In the genomic region with DNA sequence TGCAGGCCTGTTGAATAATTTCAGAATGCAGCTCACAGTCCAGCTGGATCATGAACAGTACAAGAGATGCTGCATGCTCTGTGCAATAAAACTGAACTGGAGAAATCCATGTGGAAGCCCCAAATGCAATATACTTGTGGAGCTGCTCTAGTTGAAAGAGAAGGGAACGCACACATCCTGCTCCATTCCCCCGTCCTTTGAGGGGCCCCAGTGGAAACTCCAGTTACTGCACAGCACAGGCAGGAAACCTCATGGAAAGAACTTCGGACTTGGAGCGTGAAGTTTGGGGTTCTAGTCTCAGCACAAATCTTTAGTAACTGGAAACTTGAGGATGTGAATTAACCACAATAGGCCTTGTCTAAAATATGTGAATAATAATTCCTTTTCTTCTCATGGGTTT, we compare ENCODE assay signal across 22 cellular contexts.
"Had no signal": no experiment of that assay in that cellular context is flagged by ENCODE, and none has a peak within 500 bp of the region (broad histone marks: within the 10 kb centered on the region; RNA-seq: fewer than 3 reads in every experiment).

No MANE protein-coding gene starts in this region.

- H3K4me3 Mint-ChIP-seq: activated B cell treated with CpG ODN at 0.5 μM for 24 hours; activated CD4-positive, alpha-beta T cell treated with anti-CD3 and anti-CD28 coated beads for 36 hours; activated naive CD8-positive, alpha-beta T cell treated with anti-CD3 and anti-CD28 coated beads for 36 hours; activated T-cell treated with anti-CD3 and anti-CD28 coated beads, Interleukin-2, amount 50 U/mL, for 4 hours; natural killer cell treated with Interleukin-12 subunit alpha and Interleukin-12 subunit beta and Interleukin-15 and Interleukin-18, amount 100 ng/mL, for 72 hours; T-helper 1 cell treated with Interleukin-12 subunit alpha and Interleukin-12 subunit beta and Interleukin-4 antibody, amounts not matched to agents 30 μg/mL and 1 μg/mL, for 36 hours had no signal

- DNase-seq: activated B cell treated with CpG ODN at 0.5 μM for 24 hours; activated CD4-positive, alpha-beta T cell treated with anti-CD3 and anti-CD28 coated beads for 36 hours; activated CD4-positive, alpha-beta T cell treated with anti-CD3 and anti-CD28 coated beads, Interleukin-2, amount 50 U/mL, for 4 hours; activated CD8-positive, alpha-beta memory T cell treated with anti-CD3 and anti-CD28 coated beads, Interleukin-2, amount 50 U/mL, for 48 hours; activated naive CD4-positive, alpha-beta T cell treated with Interleukin-2 at 50 U/mL for 16 hours; activated naive CD8-positive, alpha-beta T cell treated with anti-CD3 and anti-CD28 coated beads for 36 hours; activated T-cell treated with anti-CD3 and anti-CD28 coated beads, Interleukin-2, amount 50 U/mL, for 4 hours; erythroblast; foreskin fibroblast; left ventricle myocardium superior; nucleus accumbens; stimulated activated CD4-positive, alpha-beta T cell treated with anti-CD3 and anti-CD28 coated beads, Interleukin-4, amount 100 ng/mL, for 24 hours; stimulated activated naive CD4-positive, alpha-beta T cell treated with Interleukin-2 at 50 U/mL for 16 hours; T1000; upper lobe of right lung had no signal

- H3K27ac Mint-ChIP-seq: activated B cell treated with CpG ODN at 0.5 μM for 24 hours; activated CD4-positive, alpha-beta T cell treated with anti-CD3 and anti-CD28 coated beads for 36 hours; activated naive CD8-positive, alpha-beta T cell treated with anti-CD3 and anti-CD28 coated beads for 36 hours; natural killer cell treated with Interleukin-12 subunit alpha and Interleukin-12 subunit beta and Interleukin-15 and Interleukin-18, amount 100 ng/mL, for 72 hours; T-helper 1 cell treated with Interleukin-12 subunit alpha and Interleukin-12 subunit beta and Interleukin-4 antibody, amounts not matched to agents 30 μg/mL and 1 μg/mL, for 36 hours had no signal

- FAIRE-seq: astrocyte had no signal

- H3K4me1 Mint-ChIP-seq: activated B cell treated with CpG ODN at 0.5 μM for 24 hours; activated CD4-positive, alpha-beta T cell treated with anti-CD3 and anti-CD28 coated beads for 36 hours; activated naive CD8-positive, alpha-beta T cell treated with anti-CD3 and anti-CD28 coated beads for 36 hours had no signal

- H3K36me3 ChIP-seq: breast epithelium, prostate gland, upper lobe of right lung had no signal

- H3K27ac ChIP-seq: breast epithelium, coronary artery, prostate gland, thoracic aorta, upper lobe of right lung had no signal

- H3K36me3 Mint-ChIP-seq: activated naive CD8-positive, alpha-beta T cell treated with anti-CD3 and anti-CD28 coated beads for 36 hours; natural killer cell treated with Interleukin-12 subunit alpha and Interleukin-12 subunit beta and Interleukin-15 and Interleukin-18, amount 100 ng/mL, for 72 hours had no signal

- ATAC-seq: activated CD4-positive, alpha-beta T cell treated with anti-CD3 and anti-CD28 coated beads for 36 hours; activated T-cell treated with anti-CD3 and anti-CD28 coated beads, Interleukin-2, amount 50 U/mL, for 4 hours; left ventricle myocardium superior; natural killer cell treated with Interleukin-12 subunit alpha and Interleukin-12 subunit beta and Interleukin-15 and Interleukin-18, amount 100 ng/mL, for 72 hours; upper lobe of right lung had no signal

- H3K4me1 ChIP-seq: breast epithelium, prostate gland, upper lobe of right lung had no signal

- H3K27me3 ChIP-seq: breast epithelium, upper lobe of right lung had no signal

- H3K4me3 ChIP-seq: breast epithelium, coronary artery, prostate gland, thoracic aorta, upper lobe of right lung had no signal

- H3K9me3 Mint-ChIP-seq: activated B cell treated with CpG ODN at 0.5 μM for 24 hours; activated naive CD8-positive, alpha-beta T cell treated with anti-CD3 and anti-CD28 coated beads for 36 hours; activated T-cell treated with anti-CD3 and anti-CD28 coated beads, Interleukin-2, amount 50 U/mL, for 4 hours; natural killer cell treated with Interleukin-12 subunit alpha and Interleukin-12 subunit beta and Interleukin-15 and Interleukin-18, amount 100 ng/mL, for 72 hours; T-helper 1 cell treated with Interleukin-12 subunit alpha and Interleukin-12 subunit beta and Interleukin-4 antibody, amounts not matched to agents 30 μg/mL and 1 μg/mL, for 36 hours had no signal

- H3K9me3 ChIP-seq: breast epithelium, prostate gland, thoracic aorta, upper lobe of right lung had no signal
